Comparison of ENCODE assay signal across 1 cellular context in genomic region chr22:38051900-38052862, GRCh38.
TF ChIP-seq lines count a peak whose summit lies in the region.

No MANE protein-coding gene starts in this region.

TF ChIP-seq in HepG2, 621 proteins besides CTCF, POLR2A, EP300 and RAD21 (continued from another document and continues in another):
- TF ChIP-seq TERF1 (CRISPR knock-in tag; IDR thresholded peaks at IDR 0.05) = no peak
- TF ChIP-seq YEATS4 (CRISPR knock-in tag; IDR thresholded peaks at IDR 0.05; ENCODE audit: borderline replicate concordance) = no peak
- 0 out of 2 replicates have a peak, but pooled peaks have one; percentile 64 for TF ChIP-seq ZBTB4 (CRISPR knock-in tag; IDR thresholded peaks at IDR 0.05; ENCODE audit: borderline replicate concordance)
- peak; percentile 78 for TF ChIP-seq ZNF781 (CRISPR knock-in tag; IDR thresholded peaks at IDR 0.05; ENCODE audit: borderline replicate concordance, not compliant biosample characterization)
- TF ChIP-seq KLF15 (CRISPR knock-in tag; IDR thresholded peaks at IDR 0.05; ENCODE audit: borderline replicate concordance) = no peak
- TF ChIP-seq FOXJ3 (CRISPR knock-in tag; IDR thresholded peaks at IDR 0.05; ENCODE audit: borderline replicate concordance) = no peak
- 0 out of 2 replicates have a peak, but pooled peaks have one; percentile 59 for TF ChIP-seq ZNF710 (CRISPR knock-in tag; IDR thresholded peaks at IDR 0.05; ENCODE audit: borderline replicate concordance)
- 0 out of 2 replicates have a peak, but pooled peaks have one; percentile 18 for TF ChIP-seq MIER2 (CRISPR knock-in tag; IDR thresholded peaks at IDR 0.05)
- no peak for TF ChIP-seq NBN (conservative IDR thresholded peaks at IDR 0.05)
- TF ChIP-seq FOSL1 (CRISPR knock-in tag; IDR thresholded peaks at IDR 0.05; ENCODE audit: borderline replicate concordance) = no peak
- TF ChIP-seq PPARG (CRISPR knock-in tag; conservative IDR thresholded peaks at IDR 0.05) = peak; percentile 71
- peak; percentile 70 to 72 for TF ChIP-seq MAFK (conservative IDR thresholded peaks at IDR 0.05 in 1 of 2, IDR thresholded peaks at IDR 0.05 in 1 of 2; ENCODE audit: low read length in 2 of 2)
- TF ChIP-seq STAG1 (CRISPR knock-in tag; IDR thresholded peaks at IDR 0.05) = peak; percentile 100
- TF ChIP-seq DR1 (CRISPR knock-in tag; IDR thresholded peaks at IDR 0.05) = no peak
- no peak for TF ChIP-seq PTBP1 (IDR thresholded peaks at IDR 0.05; ENCODE audit: low read depth, low read length, poor library complexity, severe bottlenecking)
- peak; percentile 69 for TF ChIP-seq ZNF574 (CRISPR knock-in tag; IDR thresholded peaks at IDR 0.05)
- peak; percentile 81; the same call in 1 of the 2 replicates for TF ChIP-seq IRF2 (CRISPR knock-in tag; IDR thresholded peaks at IDR 0.05)
- peak; percentile 88 for TF ChIP-seq HNRNPL (IDR thresholded peaks at IDR 0.05; ENCODE audit: low read depth, low read length)
- peak; percentile 82; the same call in 1 of the 2 replicates for TF ChIP-seq SALL1 (CRISPR knock-in tag; IDR thresholded peaks at IDR 0.05)
- TF ChIP-seq KMT2B (CRISPR knock-in tag; IDR thresholded peaks at IDR 0.05) = peak; percentile 48; the same call in 1 of the 2 replicates
- peak; percentile 49; the same call in 1 of the 2 replicates for TF ChIP-seq SP140L (CRISPR knock-in tag; IDR thresholded peaks at IDR 0.05; ENCODE audit: borderline replicate concordance)
- TF ChIP-seq ARID3A (IDR thresholded peaks at IDR 0.05; ENCODE audit: low read depth, low read length) = no peak
- no peak; the same call in 1 of the 2 replicates for TF ChIP-seq ZNF639 (CRISPR knock-in tag; conservative IDR thresholded peaks at IDR 0.05)
- TF ChIP-seq NCOR1 (IDR thresholded peaks at IDR 0.05; ENCODE audit: borderline replicate concordance, low read length) = no peak
- TF ChIP-seq HDAC6 (IDR thresholded peaks at IDR 0.05; ENCODE audit: low read depth, low read length) = no peak
- TF ChIP-seq ARNT2 (CRISPR knock-in tag; IDR thresholded peaks at IDR 0.05; ENCODE audit: low read depth) = peak; percentile 65; the same call in 1 of the 2 replicates
- TF ChIP-seq TEAD3 (CRISPR knock-in tag; optimal IDR thresholded peaks at IDR 0.05; ENCODE audit: borderline replicate concordance) = peak; percentile 93
- peak; percentile 60 for TF ChIP-seq NFKB2 (CRISPR knock-in tag; IDR thresholded peaks at IDR 0.05; ENCODE audit: borderline replicate concordance)
- TF ChIP-seq KDM5B (CRISPR knock-in tag; IDR thresholded peaks at IDR 0.05; ENCODE audit: borderline replicate concordance) = 0 out of 2 replicates have a peak, but pooled peaks have one; percentile 26
- TF ChIP-seq ZNF382 (CRISPR knock-in tag; IDR thresholded peaks at IDR 0.05; ENCODE audit: borderline replicate concordance) = no peak
- 0 out of 2 replicates have a peak, but pooled peaks have one; percentile 48 for TF ChIP-seq GLI4 (CRISPR knock-in tag; IDR thresholded peaks at IDR 0.05; ENCODE audit: borderline replicate concordance)
- peak; percentile 63; the same call in 1 of the 2 replicates for TF ChIP-seq ZFY (CRISPR knock-in tag; IDR thresholded peaks at IDR 0.05)
- no peak for TF ChIP-seq HMG20A (CRISPR knock-in tag; IDR thresholded peaks at IDR 0.05; ENCODE audit: borderline replicate concordance)
- TF ChIP-seq ZNF33A (CRISPR knock-in tag; IDR thresholded peaks at IDR 0.05; ENCODE audit: borderline replicate concordance) = no peak
- peak; percentile 46; the same call in 1 of the 2 replicates for TF ChIP-seq ATF2 (CRISPR knock-in tag; IDR thresholded peaks at IDR 0.05)
- no peak for TF ChIP-seq ZFP36 (IDR thresholded peaks at IDR 0.05; ENCODE audit: borderline replicate concordance, low read depth, low read length, partially characterized antibody)
- TF ChIP-seq KLF6 (CRISPR knock-in tag; IDR thresholded peaks at IDR 0.05) = 0 out of 2 replicates have a peak, but pooled peaks have one; percentile 38
- TF ChIP-seq ZNF512 (CRISPR knock-in tag; IDR thresholded peaks at IDR 0.05) = no peak
- TF ChIP-seq RNF2 (conservative IDR thresholded peaks at IDR 0.05; ENCODE audit: low read depth) = no peak; the same call in 1 of the 2 replicates
- peak; percentile 31; the same call in 1 of the 2 replicates for TF ChIP-seq KMT2A (CRISPR knock-in tag; IDR thresholded peaks at IDR 0.05)
- TF ChIP-seq ZNF598 (CRISPR knock-in tag; IDR thresholded peaks at IDR 0.05; ENCODE audit: borderline replicate concordance) = no peak
- TF ChIP-seq ZKSCAN8 (CRISPR knock-in tag; IDR thresholded peaks at IDR 0.05; ENCODE audit: borderline replicate concordance) = 0 out of 2 replicates have a peak, but pooled peaks have one; percentile 41
- no peak for TF ChIP-seq ZNF549 (CRISPR knock-in tag; IDR thresholded peaks at IDR 0.05)
- peak; percentile 11; the same call in 1 of the 2 replicates for TF ChIP-seq ZNF546 (CRISPR knock-in tag; conservative IDR thresholded peaks at IDR 0.05)
- peak; percentile 83; the same call in 1 of the 2 replicates for TF ChIP-seq ZNF619 (CRISPR knock-in tag; IDR thresholded peaks at IDR 0.05)
- TF ChIP-seq BORCS8-MEF2B (CRISPR knock-in tag; IDR thresholded peaks at IDR 0.05) = peak; percentile 47; the same call in 1 of the 2 replicates
- 0 out of 2 replicates have a peak, but pooled peaks have one; percentile 25 for TF ChIP-seq ZBTB25 (CRISPR knock-in tag; IDR thresholded peaks at IDR 0.05)
- TF ChIP-seq KDM3A (CRISPR knock-in tag; IDR thresholded peaks at IDR 0.05; ENCODE audit: low read depth) = peak; percentile 95
- peak; percentile 74; the same call in 1 of the 2 replicates for TF ChIP-seq MAFF (IDR thresholded peaks at IDR 0.05; ENCODE audit: low read depth, low read length)
